ENCODE assay signal across 1 cellular context in genomic region chr1:158113759-158114127, GRCh38.
TF ChIP-seq lines count a peak whose summit lies in the region.

No MANE protein-coding gene starts in this region.

TF ChIP-seq in GM23338, 12 proteins besides CTCF, POLR2A, EP300 and RAD21 (continued from another document):
- no peak for TF ChIP-seq JUNB (IDR thresholded peaks at IDR 0.05; ENCODE audit: unreplicated experiment)
- TF ChIP-seq ZNF114 (CRISPR knock-in tag; IDR thresholded peaks at IDR 0.05) = no peak
- no peak for TF ChIP-seq STAT1 (IDR thresholded peaks at IDR 0.05; ENCODE audit: unreplicated experiment)
- no peak for TF ChIP-seq EZH2phosphoT487 (IDR thresholded peaks at IDR 0.05; ENCODE audit: unreplicated experiment)
